25 cellular contexts compared by ENCODE assay signal in genomic region chr9:13675638-13676000, GRCh38.
"Had no signal": no experiment of that assay in that cellular context is flagged by ENCODE, and none has a peak within 500 bp of the region (broad histone marks: within the 10 kb centered on the region; RNA-seq: fewer than 3 reads in every experiment).

No MANE protein-coding gene starts in this region.

- H3K4me3 ChIP-seq: ascending aorta, coronary artery, esophagus squamous epithelium, gastrocnemius medialis, lung, pancreas, smooth muscle cell, stomach, suprapubic skin, tibial nerve had no signal

- H3K27ac Mint-ChIP-seq: activated CD8-positive, alpha-beta memory T cell treated with anti-CD3 and anti-CD28 coated beads, Interleukin-2, amount 10 ng/mL, durations not matched to agents 7 days and 5 days; activated CD8-positive, alpha-beta T cell treated with anti-CD3 and anti-CD28 coated beads for 36 hours; activated naive CD4-positive, alpha-beta T cell treated with anti-CD3 and anti-CD28 coated beads, Interleukin-2, amount 50 U/mL, for 24 hours; activated T-helper 1 cell treated with anti-CD3 and anti-CD28 coated beads, Interleukin-12 subunit alpha, Interleukin-12 subunit beta, Interleukin-2, Interleukin-4 antibody, amounts not matched to agents 30 ng/mL and 10 ng/mL and 1 ng/mL, durations not matched to agents 14 hours and 24 hours and 36 hours; natural killer cell; stimulated activated memory B cell treated with anti-CD40 and anti-IgM and Interleukin-4, amounts not matched to agents 10 μg/mL and 1 μg/mL and 100 μg/mL, for 72 hours; T-helper 17 cell had no signal

- H3K4me3 Mint-ChIP-seq: activated CD8-positive, alpha-beta memory T cell treated with anti-CD3 and anti-CD28 coated beads, Interleukin-2, amount 10 ng/mL, durations not matched to agents 7 days and 5 days; activated CD8-positive, alpha-beta T cell treated with anti-CD3 and anti-CD28 coated beads for 36 hours; activated naive CD4-positive, alpha-beta T cell treated with anti-CD3 and anti-CD28 coated beads, Interleukin-2, amount 50 U/mL, for 24 hours; activated T-helper 1 cell treated with anti-CD3 and anti-CD28 coated beads, Interleukin-12 subunit alpha, Interleukin-12 subunit beta, Interleukin-2, Interleukin-4 antibody, amounts not matched to agents 30 ng/mL and 10 ng/mL and 1 ng/mL, durations not matched to agents 14 hours and 24 hours and 36 hours; natural killer cell; stimulated activated memory B cell treated with anti-CD40 and anti-IgM and Interleukin-4, amounts not matched to agents 10 μg/mL and 1 μg/mL and 100 μg/mL, for 72 hours; T-helper 17 cell had no signal

- H3K4me1 ChIP-seq: ascending aorta, esophagus squamous epithelium, gastrocnemius medialis, pancreas, stomach, suprapubic skin, tibial nerve had no signal

- H3K27me3 ChIP-seq: ascending aorta, brain microvascular endothelial cell, esophagus squamous epithelium, gastrocnemius medialis, pancreas, stomach, suprapubic skin, tibial nerve had no signal

- H3K27ac ChIP-seq: ascending aorta, brain microvascular endothelial cell, coronary artery, esophagus squamous epithelium, gastrocnemius medialis, pancreas, stomach, suprapubic skin, tibial nerve had no signal

- H3K4me1 Mint-ChIP-seq: activated CD8-positive, alpha-beta memory T cell treated with anti-CD3 and anti-CD28 coated beads, Interleukin-2, amount 10 ng/mL, durations not matched to agents 7 days and 5 days; activated naive CD4-positive, alpha-beta T cell treated with anti-CD3 and anti-CD28 coated beads, Interleukin-2, amount 50 U/mL, for 24 hours; natural killer cell; stimulated activated memory B cell treated with anti-CD40 and anti-IgM and Interleukin-4, amounts not matched to agents 10 μg/mL and 1 μg/mL and 100 μg/mL, for 72 hours; T-helper 17 cell had no signal

- FAIRE-seq: keratinocyte, pancreas, urothelium cell line had no signal

- H3K36me3 ChIP-seq: ascending aorta, brain microvascular endothelial cell, esophagus squamous epithelium, gastrocnemius medialis, pancreas, stomach, suprapubic skin, tibial nerve had no signal

- ATAC-seq: activated CD8-positive, alpha-beta memory T cell treated with anti-CD3 and anti-CD28 coated beads, Interleukin-2, amount 10 ng/mL, durations not matched to agents 7 days and 5 days; activated CD8-positive, alpha-beta T cell treated with anti-CD3 and anti-CD28 coated beads for 36 hours; gastrocnemius medialis; natural killer cell; pancreas; sciatic nerve; stimulated activated memory B cell treated with anti-CD40 and anti-IgM and Interleukin-4, amounts not matched to agents 10 μg/mL and 1 μg/mL and 100 μg/mL, for 72 hours; T-helper 17 cell had no signal

- H3K27me3 Mint-ChIP-seq: activated CD8-positive, alpha-beta memory T cell treated with anti-CD3 and anti-CD28 coated beads, Interleukin-2, amount 10 ng/mL, durations not matched to agents 7 days and 5 days; activated CD8-positive, alpha-beta T cell treated with anti-CD3 and anti-CD28 coated beads for 36 hours; activated naive CD4-positive, alpha-beta T cell treated with anti-CD3 and anti-CD28 coated beads, Interleukin-2, amount 50 U/mL, for 24 hours; stimulated activated memory B cell treated with anti-CD40 and anti-IgM and Interleukin-4, amounts not matched to agents 10 μg/mL and 1 μg/mL and 100 μg/mL, for 72 hours; T-helper 17 cell had no signal

- H3K9me3 ChIP-seq: ascending aorta, pancreas, suprapubic skin had no signal

- H3K36me3 Mint-ChIP-seq: activated CD8-positive, alpha-beta memory T cell treated with anti-CD3 and anti-CD28 coated beads, Interleukin-2, amount 10 ng/mL, durations not matched to agents 7 days and 5 days; activated naive CD4-positive, alpha-beta T cell treated with anti-CD3 and anti-CD28 coated beads, Interleukin-2, amount 50 U/mL, for 24 hours; natural killer cell; stimulated activated memory B cell treated with anti-CD40 and anti-IgM and Interleukin-4, amounts not matched to agents 10 μg/mL and 1 μg/mL and 100 μg/mL, for 72 hours had no signal

- DNase-seq: activated CD4-positive, alpha-beta T cell treated with anti-CD3 and anti-CD28 coated beads for 48 hours; activated CD8-positive, alpha-beta memory T cell treated with anti-CD3 and anti-CD28 coated beads, Interleukin-2, amount 10 ng/mL, durations not matched to agents 7 days and 5 days; activated CD8-positive, alpha-beta T cell treated with anti-CD3 and anti-CD28 coated beads for 36 hours; activated gamma-delta T cell; brain microvascular endothelial cell; esophagus squamous epithelium; gastrocnemius medialis; natural killer cell; pancreas; stimulated activated CD4-positive, alpha-beta T cell treated with anti-CD3 and anti-CD28 coated beads, Interleukin-15, amount 100 ng/mL, for 24 hours; stomach; SW 1271; T-helper 17 cell had no signal
